ENCODE assay signal across 8 cellular contexts in the genomic region with DNA sequence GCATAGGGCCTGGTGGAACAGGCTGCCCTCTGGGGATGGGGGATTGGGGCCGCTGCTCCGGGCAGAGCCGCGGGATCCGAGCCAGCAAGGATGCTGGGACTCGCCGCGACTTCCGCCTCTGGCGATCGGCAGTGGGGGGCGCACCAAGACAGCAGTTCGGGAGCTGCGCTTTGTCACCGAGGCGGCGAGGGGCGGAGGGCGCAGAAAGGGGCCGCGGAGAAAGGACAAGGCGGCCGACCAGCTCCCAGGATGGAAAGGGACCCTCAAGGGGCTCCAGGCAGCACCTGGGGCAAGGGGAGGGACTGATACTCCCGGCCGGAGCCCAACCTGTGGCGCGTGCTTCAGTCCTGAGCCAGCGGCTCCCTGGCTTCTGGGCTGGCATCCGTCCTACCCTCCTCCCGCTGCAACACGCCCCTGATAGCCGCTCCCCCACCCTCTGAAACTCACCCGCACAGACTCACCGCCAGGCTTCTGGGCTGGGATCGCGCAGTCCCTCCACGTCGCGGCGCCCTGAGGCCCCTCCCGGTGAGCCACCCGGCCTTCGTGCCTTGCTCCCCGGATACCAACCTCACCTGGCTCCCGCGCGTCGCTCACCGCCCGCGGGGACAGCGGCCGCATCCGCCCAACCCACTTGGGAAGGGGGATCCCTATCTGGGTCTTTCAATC. TPM values are rescaled to one million over a fixed set of nuclear protein-coding genes. Genes with fewer than 3 reads are reported as not detected.
DNase-seq lines count a peak whose midpoint lies in the region; ATAC-seq and TF ChIP-seq lines count a peak whose summit lies in the region.

No MANE protein-coding gene starts in this region.

- TF ChIP-seq CTCF in astrocyte of the spinal cord (IDR thresholded peaks at IDR 0.05; ENCODE audit: low read depth, low read length) (peak; percentile 29), stomach (IDR thresholded peaks at IDR 0.05) (peak in 1 of 7 experiments; percentile 7)

- H3K9me3 ChIP-seq in stomach: no peaks in the 10 kb centered on the region

- ATAC-seq in GM21576 (IDR thresholded peaks at IDR 0.05; ENCODE audit: unreplicated experiment) (no peak), GM21737 (IDR thresholded peaks at IDR 0.05; ENCODE audit: unreplicated experiment) (no peak)

- intact Hi-C loops in stomach (cut with DNase I; ENCODE audit: low total_unique reads): no loop called here

- TF ChIP-seq POLR2A in stomach (IDR thresholded peaks at IDR 0.05): no peak

- TF ChIP-seq EP300 in stomach (IDR thresholded peaks at IDR 0.05): no peak

- no peaks in the 10 kb centered on the region for H3K36me3 ChIP-seq in stomach

- DNase-seq in NCI-H2227 (lab: John Stamatoyannopoulos, UW; ENCODE audit: unreplicated experiment) (peak; percentile 23), NCI-H2227 treated with DMSO at 0.1 percent for 48 hours (lab: John Stamatoyannopoulos, UW) (no peak), NCI-H1105 (lab: John Stamatoyannopoulos, UW) (peak; percentile 22), astrocyte of the spinal cord (ENCODE audit: low read depth, low spot score) (no peak), islet precursor cell (peak; percentile 92), stomach (peak; percentile 50)

- in situ Hi-C loops in astrocyte of the spinal cord (cut with HindIII; ENCODE audit: low sequenced_read_pairs): no loop called here

- H3K27ac ChIP-seq in stomach: no peak overlapping the region

- WGBS in stomach, 5 donors: 2 to 3% (median 2%) methylated on average over 19 to 54 of the region's 54 CpGs

- peaks cover 9 to 99% (median 69%) of the 10 kb centered on the region in 3 donors for H3K27me3 ChIP-seq in stomach

- peaks cover 15 to 30% (median 22%) of the 10 kb centered on the region in 4 donors for H3K4me1 ChIP-seq in stomach

- peak overlapping the region; percentile 21 for H3K4me3 ChIP-seq in astrocyte of the spinal cord (ENCODE audit: low read depth, low read length)
- H3K4me3 ChIP-seq in stomach: peak overlapping the region; percentile 35 to 51 (median 40)

RNA-seq across cellular contexts. Expression of a gene that starts 7.1 kb away (rescaled TPM):
- not detected for total RNA-seq in stomach
- polyA plus RNA-seq in stomach: not detected

RNA-seq across cellular contexts. Expression of a gene that starts 35.6 kb away (rescaled TPM):
- 10 to 100 TPM in 1 of 5 donors, not detected in 4; 29.0 TPM for total RNA-seq in stomach
- polyA plus RNA-seq in stomach: not detected

RNA-seq across cellular contexts. Expression of a gene that starts 50.5 kb away (rescaled TPM):
- 1 to 10 TPM in 1 of 5 donors, not detected in 4; 5.2 TPM for total RNA-seq in stomach
- not detected for polyA plus RNA-seq in stomach

Comparison
In these comparisons a context has a peak if more than half of its experiments do, and no peak if none do; other contexts are left out.
1. DNase-seq: peak in NCI-H2227 (single experiment), NCI-H1105 (single experiment), islet precursor cell (single experiment) and stomach (single experiment); none in NCI-H2227 treated with DMSO at 0.1 percent for 48 hours (single experiment) and astrocyte of the spinal cord (single experiment).